1 cellular context compared by ENCODE assay signal in genomic region chr16:48997946-48998345, GRCh38.
TF ChIP-seq lines count a peak whose summit lies in the region.

No MANE protein-coding gene starts in this region.

TF ChIP-seq in GM23338, 12 proteins besides CTCF, POLR2A, EP300 and RAD21 (continued from another document):
- no peak for TF ChIP-seq ZNF462 (CRISPR knock-in tag; IDR thresholded peaks at IDR 0.05)
- no peak for TF ChIP-seq NANOG (IDR thresholded peaks at IDR 0.05; ENCODE audit: borderline replicate concordance)
- TF ChIP-seq, protein P1, sequence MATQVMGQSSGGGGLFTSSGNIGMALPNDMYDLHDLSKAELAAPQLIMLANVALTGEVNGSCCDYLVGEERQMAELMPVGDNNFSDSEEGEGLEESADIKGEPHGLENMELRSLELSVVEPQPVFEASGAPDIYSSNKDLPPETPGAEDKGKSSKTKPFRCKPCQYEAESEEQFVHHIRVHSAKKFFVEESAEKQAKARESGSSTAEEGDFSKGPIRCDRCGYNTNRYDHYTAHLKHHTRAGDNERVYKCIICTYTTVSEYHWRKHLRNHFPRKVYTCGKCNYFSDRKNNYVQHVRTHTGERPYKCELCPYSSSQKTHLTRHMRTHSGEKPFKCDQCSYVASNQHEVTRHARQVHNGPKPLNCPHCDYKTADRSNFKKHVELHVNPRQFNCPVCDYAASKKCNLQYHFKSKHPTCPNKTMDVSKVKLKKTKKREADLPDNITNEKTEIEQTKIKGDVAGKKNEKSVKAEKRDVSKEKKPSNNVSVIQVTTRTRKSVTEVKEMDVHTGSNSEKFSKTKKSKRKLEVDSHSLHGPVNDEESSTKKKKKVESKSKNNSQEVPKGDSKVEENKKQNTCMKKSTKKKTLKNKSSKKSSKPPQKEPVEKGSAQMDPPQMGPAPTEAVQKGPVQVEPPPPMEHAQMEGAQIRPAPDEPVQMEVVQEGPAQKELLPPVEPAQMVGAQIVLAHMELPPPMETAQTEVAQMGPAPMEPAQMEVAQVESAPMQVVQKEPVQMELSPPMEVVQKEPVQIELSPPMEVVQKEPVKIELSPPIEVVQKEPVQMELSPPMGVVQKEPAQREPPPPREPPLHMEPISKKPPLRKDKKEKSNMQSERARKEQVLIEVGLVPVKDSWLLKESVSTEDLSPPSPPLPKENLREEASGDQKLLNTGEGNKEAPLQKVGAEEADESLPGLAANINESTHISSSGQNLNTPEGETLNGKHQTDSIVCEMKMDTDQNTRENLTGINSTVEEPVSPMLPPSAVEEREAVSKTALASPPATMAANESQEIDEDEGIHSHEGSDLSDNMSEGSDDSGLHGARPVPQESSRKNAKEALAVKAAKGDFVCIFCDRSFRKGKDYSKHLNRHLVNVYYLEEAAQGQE (IDR thresholded peaks at IDR 0.05; ENCODE audit: unreplicated experiment), result no peak
- TF ChIP-seq JUNB (IDR thresholded peaks at IDR 0.05; ENCODE audit: unreplicated experiment), result no peak
- no peak for TF ChIP-seq ZNF114 (CRISPR knock-in tag; IDR thresholded peaks at IDR 0.05)
- TF ChIP-seq STAT1 (IDR thresholded peaks at IDR 0.05; ENCODE audit: unreplicated experiment), result no peak
- TF ChIP-seq POLR2AphosphoS5 (IDR thresholded peaks at IDR 0.05; ENCODE audit: low read depth), result no peak
- TF ChIP-seq, protein P2, sequence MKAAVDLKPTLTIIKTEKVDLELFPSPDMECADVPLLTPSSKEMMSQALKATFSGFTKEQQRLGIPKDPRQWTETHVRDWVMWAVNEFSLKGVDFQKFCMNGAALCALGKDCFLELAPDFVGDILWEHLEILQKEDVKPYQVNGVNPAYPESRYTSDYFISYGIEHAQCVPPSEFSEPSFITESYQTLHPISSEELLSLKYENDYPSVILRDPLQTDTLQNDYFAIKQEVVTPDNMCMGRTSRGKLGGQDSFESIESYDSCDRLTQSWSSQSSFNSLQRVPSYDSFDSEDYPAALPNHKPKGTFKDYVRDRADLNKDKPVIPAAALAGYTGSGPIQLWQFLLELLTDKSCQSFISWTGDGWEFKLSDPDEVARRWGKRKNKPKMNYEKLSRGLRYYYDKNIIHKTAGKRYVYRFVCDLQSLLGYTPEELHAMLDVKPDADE (IDR thresholded peaks at IDR 0.05), result no peak
- TF ChIP-seq EZH2 (IDR thresholded peaks at IDR 0.05; ENCODE audit: low read depth, unreplicated experiment), result no peak
